ENCODE assay signal across 9 cellular contexts in genomic region chr15:41775651-41776050, GRCh38. TPM values are rescaled to one million over a fixed set of nuclear protein-coding genes. Genes with fewer than 3 reads are reported as not detected.
A peak's percentile ranks its signal among the peaks of the same experiment; 100 is the strongest.
DNase-seq lines count a peak whose midpoint lies in the region; ATAC-seq and TF ChIP-seq lines count a peak whose summit lies in the region.
"Had no signal": no experiment of that assay in that cellular context is flagged by ENCODE, and none has a peak within 500 bp of the region (broad histone marks: within the 10 kb centered on the region; RNA-seq: fewer than 3 reads in every experiment).

No MANE protein-coding gene starts in this region.

- TF ChIP-seq CTCF in WTC11 (IDR thresholded peaks at IDR 0.05) (no peak), glutamatergic neuron (IDR thresholded peaks at IDR 0.05; ENCODE audit: partially characterized antibody, unreplicated experiment) (no peak)

- CTCF ChIA-PET in WTC11 (lab: Charles Lee) = interaction anchor here (2.3 to 3.8 kb wide), 4 partner anchors 28 to 86 kb away, joined by 11 to 83 read pairs (median 42); partner anchors contain the start of gene JMJD7

- H3K27me3 Mint-ChIP-seq in WTC11 (ENCODE audit: low read depth) (no peaks in the 10 kb centered on the region), glutamatergic neuron (ENCODE audit: unreplicated experiment) (peaks cover 4% of the 10 kb centered on the region)
- H3K27me3 Mint-ChIP-seq in stimulated activated memory B cell treated with anti-CD40 and anti-IgM and Interleukin-4, amounts not matched to agents 10 μg/mL and 1 μg/mL and 100 μg/mL, for 72 hours = no peaks in the 10 kb centered on the region

- H3K4me1 Mint-ChIP-seq in WTC11 (peaks cover 50% of the 10 kb centered on the region), glutamatergic neuron (ENCODE audit: low read depth, unreplicated experiment) (peaks cover 25% of the 10 kb centered on the region)
- H3K4me1 Mint-ChIP-seq in stimulated activated memory B cell treated with anti-CD40 and anti-IgM and Interleukin-4, amounts not matched to agents 10 μg/mL and 1 μg/mL and 100 μg/mL, for 72 hours = peaks cover 72% of the 10 kb centered on the region

- ATAC-seq in WTC11 = no peak
- ATAC-seq in stimulated activated memory B cell treated with anti-CD40 and anti-IgM and Interleukin-4, amounts not matched to agents 10 μg/mL and 1 μg/mL and 100 μg/mL, for 72 hours = no peak
- no peak for ATAC-seq in GM21786 (IDR thresholded peaks at IDR 0.05; ENCODE audit: unreplicated experiment)

- POLR2A ChIA-PET in WTC11 (lab: Charles Lee) = no interaction called here

- H3K36me3 Mint-ChIP-seq in WTC11 = no peaks in the 10 kb centered on the region
- no peaks in the 10 kb centered on the region for H3K36me3 Mint-ChIP-seq in glutamatergic neuron (ENCODE audit: unreplicated experiment)
- H3K36me3 Mint-ChIP-seq in stimulated activated memory B cell treated with anti-CD40 and anti-IgM and Interleukin-4, amounts not matched to agents 10 μg/mL and 1 μg/mL and 100 μg/mL, for 72 hours = peaks cover 23% of the 10 kb centered on the region

- DNase-seq in NCI-H1417 (lab: John Stamatoyannopoulos, UW) = peak in 2 of 3 experiments; percentile 7 to 11
- no peak for DNase-seq in NCI-H1417 treated with DMSO at 0.1 percent for 48 hours (lab: John Stamatoyannopoulos, UW)
- no peak for DNase-seq in WTC11 (ENCODE audit: low spot score)
- DNase-seq in glutamatergic neuron = no peak
- DNase-seq in NCI-H128 (lab: John Stamatoyannopoulos, UW; ENCODE audit: unreplicated experiment) = no peak
- no peak for DNase-seq in GM19238 (ENCODE audit: insufficient read length, low spot score)
- DNase-seq: 8988T had no signal

- H3K27ac Mint-ChIP-seq in WTC11 (peak overlapping the region; percentile 89; the same call in 1 of the 2 replicates), glutamatergic neuron (ENCODE audit: unreplicated experiment) (peak overlapping the region; percentile 95)
- peak overlapping the region; percentile 90 for H3K27ac Mint-ChIP-seq in stimulated activated memory B cell treated with anti-CD40 and anti-IgM and Interleukin-4, amounts not matched to agents 10 μg/mL and 1 μg/mL and 100 μg/mL, for 72 hours

- H3K4me3 Mint-ChIP-seq in WTC11 (peak overlapping the region; percentile 86), glutamatergic neuron (ENCODE audit: unreplicated experiment) (peak overlapping the region; percentile 93)
- peak overlapping the region; percentile 99 for H3K4me3 Mint-ChIP-seq in stimulated activated memory B cell treated with anti-CD40 and anti-IgM and Interleukin-4, amounts not matched to agents 10 μg/mL and 1 μg/mL and 100 μg/mL, for 72 hours

- H3K9me3 Mint-ChIP-seq in WTC11 (no peaks in the 10 kb centered on the region), glutamatergic neuron (ENCODE audit: unreplicated experiment) (peaks cover 3% of the 10 kb centered on the region)
- H3K9me3 Mint-ChIP-seq in stimulated activated memory B cell treated with anti-CD40 and anti-IgM and Interleukin-4, amounts not matched to agents 10 μg/mL and 1 μg/mL and 100 μg/mL, for 72 hours = no peaks in the 10 kb centered on the region

TF ChIP-seq in WTC11, 78 proteins besides CTCF, POLR2A, EP300 and RAD21:
- TF ChIP-seq STAT6 (CRISPR knock-in tag; conservative IDR thresholded peaks at IDR 0.05; ENCODE audit: low read depth) (no peak), FOXP1 (CRISPR knock-in tag; IDR thresholded peaks at IDR 0.05; ENCODE audit: borderline replicate concordance) (no peak), SMAD4 (CRISPR knock-in tag; IDR thresholded peaks at IDR 0.05) (no peak), ESRRA (CRISPR knock-in tag; IDR thresholded peaks at IDR 0.05; ENCODE audit: borderline replicate concordance) (no peak), ATF6 (CRISPR knock-in tag; IDR thresholded peaks at IDR 0.05) (no peak), ZNF423 (CRISPR knock-in tag; IDR thresholded peaks at IDR 0.05) (no peak), MXD4 (CRISPR knock-in tag; IDR thresholded peaks at IDR 0.05; ENCODE audit: borderline replicate concordance) (no peak), ZNF121 (CRISPR knock-in tag; IDR thresholded peaks at IDR 0.05) (no peak), ZBTB21 (CRISPR knock-in tag; IDR thresholded peaks at IDR 0.05; ENCODE audit: borderline replicate concordance) (no peak), MAX (CRISPR knock-in tag; IDR thresholded peaks at IDR 0.05) (no peak), NFE2L1 (CRISPR knock-in tag; IDR thresholded peaks at IDR 0.05) (no peak), ZNF263 (CRISPR knock-in tag; IDR thresholded peaks at IDR 0.05; ENCODE audit: low read depth) (no peak), ZNF416 (CRISPR knock-in tag; IDR thresholded peaks at IDR 0.05) (no peak), MYBL2 (CRISPR knock-in tag; IDR thresholded peaks at IDR 0.05) (no peak), PRRX2 (CRISPR knock-in tag; IDR thresholded peaks at IDR 0.05) (no peak), TP53 (CRISPR knock-in tag; IDR thresholded peaks at IDR 0.05) (no peak), ATF1 (CRISPR knock-in tag; IDR thresholded peaks at IDR 0.05) (no peak), RELA (CRISPR knock-in tag; IDR thresholded peaks at IDR 0.05; ENCODE audit: borderline replicate concordance) (no peak), KAT7 (CRISPR knock-in tag; IDR thresholded peaks at IDR 0.05; ENCODE audit: borderline replicate concordance) (no peak), ZNF219 (CRISPR knock-in tag; IDR thresholded peaks at IDR 0.05; ENCODE audit: borderline replicate concordance) (no peak)
TF ChIP-seq in WTC11: peak in this region for 0.

RNA-seq across cellular contexts. Expression of gene MAPKBP1, which starts 1.4 kb away (rescaled TPM):
- 11.0 to 14.5 TPM (median 12.9 TPM) in 3 replicates for total RNA-seq in WTC11 (2021)
- total RNA-seq in glutamatergic neuron (ENCODE audit: unreplicated experiment) = 45.7 TPM

RNA-seq across cellular contexts. Expression of gene JMJD7, which starts 52.2 kb away (rescaled TPM):
- 14.8 to 19.9 TPM (median 18.2 TPM) in 3 replicates for total RNA-seq in WTC11 (2021)
- 26.6 TPM for total RNA-seq in glutamatergic neuron (ENCODE audit: unreplicated experiment)

Comparison
In these comparisons a context has a peak if more than half of its experiments do, and no peak if none do; other contexts are left out.
1. DNase-seq: peak in NCI-H1417 (2 of 3); none in NCI-H1417 treated with DMSO at 0.1 percent for 48 hours (single experiment), WTC11 (single experiment), glutamatergic neuron (single experiment), NCI-H128 (single experiment) and GM19238 (single experiment).
2. Peak in every context shown above with its lines, with median percentiles within 50 percentile points of each other: H3K27ac Mint-ChIP-seq and H3K4me3 Mint-ChIP-seq.